Comparison of ENCODE assay signal across 30 cellular contexts in genomic region chr1:55639526-55639925, GRCh38.
"Had no signal": no experiment of that assay in that cellular context is flagged by ENCODE, and none has a peak within 500 bp of the region (broad histone marks: within the 10 kb centered on the region; RNA-seq: fewer than 3 reads in every experiment).

No MANE protein-coding gene starts in this region.

- H3K27me3 ChIP-seq: ascending aorta, Peyer's patch, SJSA1 had no signal

- H3K4me3 Mint-ChIP-seq: activated CD4-positive, alpha-beta T cell treated with anti-CD3 and anti-CD28 coated beads, Interleukin-2, amount 10 ng/mL, durations not matched to agents 24 days and 14 days; activated CD8-positive, alpha-beta T cell treated with anti-CD3 and anti-CD28 coated beads for 36 hours; activated naive CD4-positive, alpha-beta T cell treated with anti-CD3 and anti-CD28 coated beads, Interleukin-2, amount 50 U/mL, for 24 hours; activated naive CD8-positive, alpha-beta T cell treated with anti-CD3 and anti-CD28 coated beads, Interleukin-2, amount 10 ng/mL, durations not matched to agents 7 days and 5 days; activated T-cell treated with anti-CD3 and anti-CD28 coated beads, Interleukin-2, amount 50 U/mL, for 72 hours; activated T-helper 17 cell treated with anti-CD3 and anti-CD28 coated beads, Interleukin-2, amount 50 U/mL, for 72 hours; T-helper 1 cell treated with Interleukin-12 subunit alpha and Interleukin-12 subunit beta and Interleukin-4 antibody, amounts not matched to agents 30 μg/mL and 1 μg/mL, for 36 hours; T-helper 2 cell treated with Interferon-gamma antibody and Interleukin-4, amounts not matched to agents 5 μg/mL and 100 μg/mL, for 36 hours had no signal

- H3K4me1 ChIP-seq: Peyer's patch had no signal

- H3K36me3 ChIP-seq: ascending aorta, Peyer's patch, SJSA1 had no signal

- H3K36me3 Mint-ChIP-seq: activated naive CD4-positive, alpha-beta T cell treated with anti-CD3 and anti-CD28 coated beads, Interleukin-2, amount 50 U/mL, for 24 hours; activated naive CD8-positive, alpha-beta T cell treated with anti-CD3 and anti-CD28 coated beads, Interleukin-2, amount 10 ng/mL, durations not matched to agents 7 days and 5 days had no signal

- H3K9me3 ChIP-seq: ascending aorta, Peyer's patch, SJSA1 had no signal

- H3K27me3 Mint-ChIP-seq: activated CD4-positive, alpha-beta T cell treated with anti-CD3 and anti-CD28 coated beads, Interleukin-2, amount 10 ng/mL, durations not matched to agents 24 days and 14 days; activated naive CD8-positive, alpha-beta T cell treated with anti-CD3 and anti-CD28 coated beads, Interleukin-2, amount 10 ng/mL, durations not matched to agents 7 days and 5 days had no signal

- ATAC-seq: activated CD8-positive, alpha-beta T cell treated with anti-CD3 and anti-CD28 coated beads for 36 hours; activated T-cell treated with anti-CD3 and anti-CD28 coated beads, Interleukin-2, amount 50 U/mL, for 72 hours; activated T-helper 17 cell treated with anti-CD3 and anti-CD28 coated beads, Interleukin-2, amount 50 U/mL, for 72 hours; K562 had no signal

- H3K4me1 Mint-ChIP-seq: activated CD4-positive, alpha-beta T cell treated with anti-CD3 and anti-CD28 coated beads, Interleukin-2, amount 10 ng/mL, durations not matched to agents 24 days and 14 days; activated naive CD8-positive, alpha-beta T cell treated with anti-CD3 and anti-CD28 coated beads, Interleukin-2, amount 10 ng/mL, durations not matched to agents 7 days and 5 days; activated T-helper 17 cell treated with anti-CD3 and anti-CD28 coated beads, Interleukin-2, amount 50 U/mL, for 72 hours had no signal

- DNase-seq: activated CD4-positive, alpha-beta T cell treated with anti-CD3 and anti-CD28 coated beads, Interleukin-2, amount 10 ng/mL, durations not matched to agents 24 days and 14 days; activated CD4-positive, alpha-beta T cell treated with anti-CD3 and anti-CD28 coated beads, Interleukin-2, amount 50 U/mL, for 4 hours; activated CD8-positive, alpha-beta T cell treated with anti-CD3 and anti-CD28 coated beads for 36 hours; activated effector memory CD4-positive, alpha-beta T cell treated with anti-CD3 and anti-CD28 coated beads, Interleukin-2, amount 50 U/mL, for 16 hours; activated naive CD4-positive, alpha-beta T cell; activated naive CD8-positive, alpha-beta T cell treated with anti-CD3 and anti-CD28 coated beads, Interleukin-2, amount 10 ng/mL, durations not matched to agents 7 days and 5 days; activated T-cell treated with anti-CD3 and anti-CD28 coated beads, Interleukin-2, amount 50 U/mL, for 1 hour; activated T-cell treated with anti-CD3 and anti-CD28 coated beads, Interleukin-2, amount 50 U/mL, for 72 hours; amygdala; NCI-H1092 treated with DMSO at 0.1 percent for 48 hours; NCI-H1417; NCI-H146; NCI-H187; NCI-H2029 treated with DMSO at 0.1 percent for 48 hours; NCI-H2107; NCI-H2171; NCI-H510A; NCI-H526; NCI-H748 treated with DMSO at 0.1 percent for 48 hours; NK-92 treated with Interleukin-12 subunit alpha and Interleukin-12 subunit beta, amount 100 ng/mL, for 24 hours; Peyer's patch; RPMI8226; SHP77 treated with DMSO at 0.1 percent for 48 hours had no signal

- H3K9me3 Mint-ChIP-seq: activated CD4-positive, alpha-beta T cell treated with anti-CD3 and anti-CD28 coated beads, Interleukin-2, amount 10 ng/mL, durations not matched to agents 24 days and 14 days; activated CD8-positive, alpha-beta T cell treated with anti-CD3 and anti-CD28 coated beads for 36 hours; activated naive CD4-positive, alpha-beta T cell treated with anti-CD3 and anti-CD28 coated beads, Interleukin-2, amount 50 U/mL, for 24 hours; activated naive CD8-positive, alpha-beta T cell treated with anti-CD3 and anti-CD28 coated beads, Interleukin-2, amount 10 ng/mL, durations not matched to agents 7 days and 5 days; activated T-helper 17 cell treated with anti-CD3 and anti-CD28 coated beads, Interleukin-2, amount 50 U/mL, for 72 hours; T-helper 1 cell treated with Interleukin-12 subunit alpha and Interleukin-12 subunit beta and Interleukin-4 antibody, amounts not matched to agents 30 μg/mL and 1 μg/mL, for 36 hours; T-helper 2 cell treated with Interferon-gamma antibody and Interleukin-4, amounts not matched to agents 5 μg/mL and 100 μg/mL, for 36 hours had no signal

- H3K27ac ChIP-seq: Peyer's patch, SJSA1 had no signal

- H3K4me3 ChIP-seq: ascending aorta, K562, Peyer's patch, SJSA1 had no signal

- H3K27ac Mint-ChIP-seq: activated CD4-positive, alpha-beta T cell treated with anti-CD3 and anti-CD28 coated beads, Interleukin-2, amount 10 ng/mL, durations not matched to agents 24 days and 14 days; activated CD8-positive, alpha-beta T cell treated with anti-CD3 and anti-CD28 coated beads for 36 hours; activated naive CD4-positive, alpha-beta T cell treated with anti-CD3 and anti-CD28 coated beads, Interleukin-2, amount 50 U/mL, for 24 hours; activated naive CD8-positive, alpha-beta T cell treated with anti-CD3 and anti-CD28 coated beads, Interleukin-2, amount 10 ng/mL, durations not matched to agents 7 days and 5 days; activated T-cell treated with anti-CD3 and anti-CD28 coated beads, Interleukin-2, amount 50 U/mL, for 72 hours; activated T-helper 17 cell treated with anti-CD3 and anti-CD28 coated beads, Interleukin-2, amount 50 U/mL, for 72 hours; T-helper 1 cell treated with Interleukin-12 subunit alpha and Interleukin-12 subunit beta and Interleukin-4 antibody, amounts not matched to agents 30 μg/mL and 1 μg/mL, for 36 hours; T-helper 2 cell treated with Interferon-gamma antibody and Interleukin-4, amounts not matched to agents 5 μg/mL and 100 μg/mL, for 36 hours had no signal
